ENCODE assay signal across 6 cellular contexts in genomic region chr6:31958412-31958740, GRCh38. TPM values are rescaled to one million over a fixed set of nuclear protein-coding genes. Genes with fewer than 3 reads are reported as not detected.
DNase-seq lines count a peak whose midpoint lies in the region; TF ChIP-seq lines count a peak whose summit lies in the region.

No MANE protein-coding gene starts in this region.

- no peak for TF ChIP-seq CTCF in fibroblast of villous mesenchyme (IDR thresholded peaks at IDR 0.05; ENCODE audit: insufficient read depth, low read depth, low read length)

- peak overlapping the region; percentile 89 to 99 (median 96) for H3K4me2 ChIP-seq in BLaER1 treated with 17β-estradiol and CSF1 and Interleukin-3, amounts not matched to agents 10 nM and 100 nM

- peak overlapping the region; percentile 73 to 85 (median 79) for H3K27ac ChIP-seq in BLaER1 treated with 17β-estradiol and CSF1 and Interleukin-3, amounts not matched to agents 10 nM and 100 nM
- H3K27ac ChIP-seq in temporal lobe (ENCODE audit: low read depth, low read length): peak overlapping the region; percentile 44

- H3K9me3 ChIP-seq in BLaER1 treated with 17β-estradiol and CSF1 and Interleukin-3, amounts not matched to agents 10 nM and 100 nM (replicated peaks in 1 of 11): no peaks in the 10 kb centered on the region

- no peak for DNase-seq in Jurkat, Clone E6-1 (ENCODE audit: low read depth, low spot score)
- no peak for DNase-seq in fibroblast of villous mesenchyme (ENCODE audit: low read depth)
- no peak for DNase-seq in kidney tubule cell (ENCODE audit: low spot score)
- DNase-seq in NCI-H510A treated with DMSO at 0.1 percent for 48 hours (lab: John Stamatoyannopoulos, UW): no peak

- peak overlapping the region; percentile 82 to 99 (median 92) for H3K4me3 ChIP-seq in BLaER1 treated with 17β-estradiol and CSF1 and Interleukin-3, amounts not matched to agents 10 nM and 100 nM
- peak overlapping the region; percentile 99 for H3K4me3 ChIP-seq in Jurkat, Clone E6-1 (ENCODE audit: low read length)
- peak overlapping the region; percentile 94 for H3K4me3 ChIP-seq in fibroblast of villous mesenchyme (ENCODE audit: low read depth, low read length)

- H4K20me1 ChIP-seq in BLaER1 treated with 17β-estradiol and CSF1 and Interleukin-3, amounts not matched to agents 10 nM and 100 nM: no peaks in the 10 kb centered on the region

- peaks cover 26 to 54% (median 29%) of the 10 kb centered on the region in 10 experiments for H3K4me1 ChIP-seq in BLaER1 treated with 17β-estradiol and CSF1 and Interleukin-3, amounts not matched to agents 10 nM and 100 nM

- H3K27me3 ChIP-seq in BLaER1 treated with 17β-estradiol and CSF1 and Interleukin-3, amounts not matched to agents 10 nM and 100 nM: no peaks in the 10 kb centered on the region

- H3K9ac ChIP-seq in BLaER1 treated with 17β-estradiol and CSF1 and Interleukin-3, amounts not matched to agents 10 nM and 100 nM: peak overlapping the region; percentile 83 to 95 (median 91)

- peaks cover 66 to 78% (median 75%) of the 10 kb centered on the region in 11 experiments for H3K36me3 ChIP-seq in BLaER1 treated with 17β-estradiol and CSF1 and Interleukin-3, amounts not matched to agents 10 nM and 100 nM

RNA-seq across cellular contexts. Expression of gene NELFE, which starts 0.4 kb away (rescaled TPM):
- 208 TPM for polyA plus RNA-seq in Jurkat, Clone E6-1 (2012; ENCODE audit: insufficient read depth, insufficient read length)
- total RNA-seq in fibroblast of villous mesenchyme: 106 and 120 TPM in 2 replicates
- 34.7 TPM for total RNA-seq in temporal lobe

RNA-seq across cellular contexts. Expression of gene SKIC2, which starts 0.6 kb away (rescaled TPM):
- 93.3 TPM for polyA plus RNA-seq in Jurkat, Clone E6-1 (2012; ENCODE audit: insufficient read depth, insufficient read length)
- total RNA-seq in fibroblast of villous mesenchyme: 52.2 and 58.9 TPM in 2 replicates
- total RNA-seq in temporal lobe: 18.7 TPM

RNA-seq across cellular contexts. Expression of gene CFB, which starts 12.5 kb away (rescaled TPM):
- not detected for polyA plus RNA-seq in Jurkat, Clone E6-1 (2012; ENCODE audit: insufficient read depth, insufficient read length)
- total RNA-seq in fibroblast of villous mesenchyme: 3.5 and 12.1 TPM in 2 replicates
- total RNA-seq in temporal lobe: 0.49 TPM

RNA-seq across cellular contexts. Expression of gene DXO, which starts 13.6 kb away (rescaled TPM):
- polyA plus RNA-seq in Jurkat, Clone E6-1 (2012; ENCODE audit: insufficient read depth, insufficient read length): 21.5 TPM
- total RNA-seq in fibroblast of villous mesenchyme (14.2 and 21.9 TPM in 2 replicates), temporal lobe (7.1 TPM)

RNA-seq across cellular contexts. Expression of gene C4A, which starts 23.5 kb away (rescaled TPM):
- polyA plus RNA-seq in Jurkat, Clone E6-1 (2012; ENCODE audit: insufficient read depth, insufficient read length): not detected
- total RNA-seq in fibroblast of villous mesenchyme: 6.0 and 13.9 TPM in 2 replicates
- 14.5 TPM for total RNA-seq in temporal lobe
